ENCODE assay signal across 1 cellular context in genomic region chr14:94143239-94143638, GRCh38.
A peak's percentile ranks its signal among the peaks of the same experiment; 100 is the strongest.
TF ChIP-seq lines count a peak whose summit lies in the region.

No MANE protein-coding gene starts in this region.

TF ChIP-seq in H1, 55 proteins besides CTCF, POLR2A, EP300 and RAD21:
- peak; percentile 82 for TF ChIP-seq TEAD4 (IDR thresholded peaks at IDR 0.05; ENCODE audit: low read depth, low read length)
- TF ChIP-seq EGR1 (IDR thresholded peaks at IDR 0.05; ENCODE audit: borderline replicate concordance, low read depth, low read length): no peak
